In genomic region chr6:26593278-26594127, GRCh38 we compare ENCODE assay signal across 1 cellular context.
TF ChIP-seq lines count a peak whose summit lies in the region.

No MANE protein-coding gene starts in this region.

TF ChIP-seq in HEK293, 187 proteins besides CTCF, POLR2A, EP300 and RAD21 (continued from another document and continues in another):
- TF ChIP-seq ZNF398 (tag by site-specific recombination; IDR thresholded peaks at IDR 0.05) (no peak), ZNF48 (tag by site-specific recombination; IDR thresholded peaks at IDR 0.05) (no peak), RBAK (tag by site-specific recombination; IDR thresholded peaks at IDR 0.05) (no peak), ZXDB (tag by site-specific recombination; IDR thresholded peaks at IDR 0.05) (0 out of 2 replicates have a peak, but pooled peaks have one; percentile 31), ZNF10 (tag by site-specific recombination; IDR thresholded peaks at IDR 0.05) (no peak), OVOL3 (tag by site-specific recombination; IDR thresholded peaks at IDR 0.05) (no peak), ZNF169 (tag by site-specific recombination; IDR thresholded peaks at IDR 0.05) (no peak), MZF1 (tag by site-specific recombination; IDR thresholded peaks at IDR 0.05; ENCODE audit: borderline replicate concordance) (no peak), ZNF639 (tag by site-specific recombination; IDR thresholded peaks at IDR 0.05) (no peak), KLF16 (tag by site-specific recombination; IDR thresholded peaks at IDR 0.05) (no peak), ZNF394 (tag by site-specific recombination; IDR thresholded peaks at IDR 0.05; ENCODE audit: borderline replicate concordance) (peak; percentile 94), ZNF776 (tag by site-specific recombination; IDR thresholded peaks at IDR 0.05; ENCODE audit: borderline replicate concordance) (no peak), ZNF132 (tag by site-specific recombination; IDR thresholded peaks at IDR 0.05; ENCODE audit: borderline replicate concordance) (no peak), ZNF146 (tag by site-specific recombination; IDR thresholded peaks at IDR 0.05) (no peak), OSR2 (tag by site-specific recombination; IDR thresholded peaks at IDR 0.05) (no peak), ZBTB20 (tag by site-specific recombination; IDR thresholded peaks at IDR 0.05) (peak; percentile 53; the same call in 1 of the 2 replicates), ZSCAN18 (tag by site-specific recombination; IDR thresholded peaks at IDR 0.05) (no peak), BCL11B (tag by site-specific recombination; IDR thresholded peaks at IDR 0.05; ENCODE audit: low read depth) (0 out of 2 replicates have a peak, but pooled peaks have one; percentile 63), PRDM2 (tag by site-specific recombination; IDR thresholded peaks at IDR 0.05; ENCODE audit: borderline replicate concordance) (no peak), ZNF645 (tag by site-specific recombination; IDR thresholded peaks at IDR 0.05) (no peak), ZFP3 (tag by site-specific recombination; IDR thresholded peaks at IDR 0.05; ENCODE audit: low read depth) (no peak), IKZF3 (tag by site-specific recombination; IDR thresholded peaks at IDR 0.05) (no peak), ZBTB1 (tag by site-specific recombination; IDR thresholded peaks at IDR 0.05) (no peak), ZNF843 (tag by site-specific recombination; IDR thresholded peaks at IDR 0.05) (no peak), ZBTB6 (tag by site-specific recombination; IDR thresholded peaks at IDR 0.05) (peak; percentile 67; the same call in 1 of the 2 replicates), ZNF140 (tag by site-specific recombination; IDR thresholded peaks at IDR 0.05) (no peak), ZNF76 (tag by site-specific recombination; IDR thresholded peaks at IDR 0.05; ENCODE audit: borderline replicate concordance, low read depth) (no peak), PATZ1 (tag by site-specific recombination; IDR thresholded peaks at IDR 0.05) (0 out of 2 replicates have a peak, but pooled peaks have one; percentile 8), ZNF121 (tag by site-specific recombination; IDR thresholded peaks at IDR 0.05) (0 out of 2 replicates have a peak, but pooled peaks have one; percentile 56), ZNF677 (tag by site-specific recombination; IDR thresholded peaks at IDR 0.05) (no peak), ZNF280C (tag by site-specific recombination; IDR thresholded peaks at IDR 0.05) (no peak), ZSCAN4 (tag by site-specific recombination; IDR thresholded peaks at IDR 0.05) (no peak), ZNF292 (tag by site-specific recombination; IDR thresholded peaks at IDR 0.05; ENCODE audit: borderline replicate concordance, low read depth) (no peak), ZNF302 (tag by site-specific recombination; IDR thresholded peaks at IDR 0.05; ENCODE audit: low read depth) (no peak), ZBTB26 (tag by site-specific recombination; optimal IDR thresholded peaks at IDR 0.05) (no peak), SCRT2 (tag by site-specific recombination; IDR thresholded peaks at IDR 0.05) (no peak), ZNF426 (tag by site-specific recombination; IDR thresholded peaks at IDR 0.05) (no peak), ZFP41 (tag by site-specific recombination; IDR thresholded peaks at IDR 0.05; ENCODE audit: borderline replicate concordance) (no peak), ZNF202 (tag by site-specific recombination; IDR thresholded peaks at IDR 0.05; ENCODE audit: borderline replicate concordance) (no peak), ZNF324 (tag by site-specific recombination; IDR thresholded peaks at IDR 0.05) (no peak), ZNF155 (tag by site-specific recombination; IDR thresholded peaks at IDR 0.05) (no peak), ZNF768 (tag by site-specific recombination; IDR thresholded peaks at IDR 0.05) (no peak), ZNF404 (tag by site-specific recombination; IDR thresholded peaks at IDR 0.05) (no peak)
